18 cellular contexts compared by ENCODE assay signal in the genomic region with DNA sequence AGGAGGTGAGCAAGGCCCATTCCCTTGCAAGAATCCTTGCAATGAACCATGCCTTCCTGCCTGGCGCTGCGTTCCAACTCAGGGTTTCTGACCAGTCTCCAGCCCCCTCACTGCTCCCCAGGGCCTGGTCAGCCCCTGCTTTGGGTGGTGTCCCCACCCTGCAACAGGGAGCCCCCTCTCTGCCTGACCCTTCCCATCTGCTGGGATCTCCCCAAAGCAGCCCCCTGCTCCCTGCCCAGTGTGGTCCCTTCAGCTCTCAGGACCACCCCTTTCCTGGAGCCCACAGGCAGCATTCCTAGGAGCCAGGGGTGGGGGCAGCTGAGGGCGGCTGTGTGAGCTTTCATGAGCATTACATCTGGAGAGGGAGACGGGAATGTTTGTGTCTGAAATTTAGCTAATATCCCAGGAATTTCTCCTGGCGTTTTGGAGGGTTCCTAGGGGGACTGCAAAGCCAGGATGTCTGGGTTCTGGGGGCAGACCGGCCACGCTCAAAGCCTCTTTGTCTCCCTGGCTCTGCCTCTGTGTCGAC.
DNase-seq lines count a peak whose midpoint lies in the region; ATAC-seq and TF ChIP-seq lines count a peak whose summit lies in the region.
"Had no signal": no experiment of that assay in that cellular context is flagged by ENCODE, and none has a peak within 500 bp of the region (broad histone marks: within the 10 kb centered on the region; RNA-seq: fewer than 3 reads in every experiment).

No MANE protein-coding gene starts in this region.

- H3K9me3 ChIP-seq in IMR-90 (ENCODE audit: control insufficient read depth, insufficient read depth, low read length) (no peaks in the 10 kb centered on the region), hepatocyte (ENCODE audit: low read depth) (no peaks in the 10 kb centered on the region), neural progenitor cell (ENCODE audit: low read depth) (no peaks in the 10 kb centered on the region), A673 (ENCODE audit: low read depth, low read length, poor library complexity, severe bottlenecking) (no peaks in the 10 kb centered on the region)

- TF ChIP-seq CTCF in CD14-positive monocyte (IDR thresholded peaks at IDR 0.05) (no peak), IMR-90 (conservative IDR thresholded peaks at IDR 0.05; ENCODE audit: low read depth, low read length) (no peak), hepatocyte (IDR thresholded peaks at IDR 0.05; ENCODE audit: poor library complexity) (no peak), neural progenitor cell (IDR thresholded peaks at IDR 0.05) (no peak), A673 (conservative IDR thresholded peaks at IDR 0.05; ENCODE audit: low read depth, low read length) (no peak)

- no peak overlapping the region; the same call in 1 of the 2 replicates for H3K4me2 ChIP-seq in IMR-90 (ENCODE audit: low read depth, low read length)
- H3K4me2 ChIP-seq in hepatocyte: peak overlapping the region; percentile 15
- no peak overlapping the region for H3K4me2 ChIP-seq in neural progenitor cell

- H3K4me3 ChIP-seq in IMR-90 (ENCODE audit: insufficient read depth, low read depth, low read length): no peak overlapping the region
- H3K4me3 ChIP-seq in hepatocyte: no peak overlapping the region
- no peak overlapping the region for H3K4me3 ChIP-seq in neural progenitor cell
- H3K4me3 ChIP-seq in A673 (ENCODE audit: low read depth, low read length, poor library complexity, severe bottlenecking): no peak overlapping the region

- H3F3A ChIP-seq in neural progenitor cell (ENCODE audit: low read depth): no peaks in the 10 kb centered on the region

- H2AFZ ChIP-seq in IMR-90 (replicated peaks; ENCODE audit: low read length, poor library complexity): peak overlapping the region; percentile 74
- no peak overlapping the region for H2AFZ ChIP-seq in hepatocyte
- H2AFZ ChIP-seq in neural progenitor cell (replicated peaks): no peak overlapping the region

- peak overlapping the region; percentile 60; the same call in 1 of the 2 replicates for H2AK5ac ChIP-seq in IMR-90 (ENCODE audit: low read depth, low read length)

- TF ChIP-seq POLR2A in IMR-90 (IDR thresholded peaks at IDR 0.05; ENCODE audit: low read depth, low read length): no peak

- no peaks in the 10 kb centered on the region for H3K36me3 Mint-ChIP-seq in CD14-positive monocyte
- no peaks in the 10 kb centered on the region for H3K36me3 Mint-ChIP-seq in neural progenitor cell

- 0 out of 3 replicates have a peak overlapping the region, but pooled peaks have one; percentile 72 for H2BK15ac ChIP-seq in IMR-90 (ENCODE audit: low read depth, low read length)

- no peak overlapping the region for H2BK5ac ChIP-seq in IMR-90 (ENCODE audit: low read depth, low read length, poor library complexity, severe bottlenecking)

- POLR2A ChIA-PET in IMR-90 (lab: Charles Lee; ENCODE audit: unreplicated experiment): no interaction called here
- POLR2A ChIA-PET in A673 (lab: Charles Lee; ENCODE audit: low non-redundant PET): no interaction called here

- in situ Hi-C loops in IMR-90 (cut with MboI; ENCODE audit: low sequenced_read_pairs): no loop called here

- no peaks in the 10 kb centered on the region for H3K36me3 ChIP-seq in IMR-90 (ENCODE audit: control insufficient read depth, insufficient read depth, low read length)
- H3K36me3 ChIP-seq in hepatocyte (replicated peaks; ENCODE audit: insufficient read depth, low read depth): no peaks in the 10 kb centered on the region
- H3K36me3 ChIP-seq in neural progenitor cell: no peaks in the 10 kb centered on the region
- H3K36me3 ChIP-seq in A673 (ENCODE audit: insufficient read depth, low read length, poor library complexity, severe bottlenecking): no peaks in the 10 kb centered on the region

- H4K20me1 ChIP-seq in IMR-90 (ENCODE audit: insufficient read depth, low read length) (no peaks in the 10 kb centered on the region), hepatocyte (ENCODE audit: insufficient read depth, poor library complexity, severe bottlenecking) (no peaks in the 10 kb centered on the region), neural progenitor cell (ENCODE audit: low read depth) (no peaks in the 10 kb centered on the region)

- peaks cover 6% of the 10 kb centered on the region; the same call in 1 of the 2 replicates for H3K9me1 ChIP-seq in IMR-90 (ENCODE audit: insufficient read depth, low read length)

- H3K4me3 Mint-ChIP-seq in CD14-positive monocyte: no peak overlapping the region
- H3K4me3 Mint-ChIP-seq in neural progenitor cell: no peak overlapping the region
- H3K4me3 Mint-ChIP-seq: CD4-positive, alpha-beta T cell had no signal

- peak; percentile 36 for DNase-seq in CD14-positive monocyte (ENCODE audit: low spot score)
- no peak for DNase-seq in IMR-90
- DNase-seq in hepatocyte (ENCODE audit: low spot score): no peak
- no peak for DNase-seq in neural progenitor cell (ENCODE audit: low spot score)
- DNase-seq in A673 (ENCODE audit: low spot score): no peak
- DNase-seq in RKO (ENCODE audit: low spot score): no peak
- no peak for DNase-seq in NCI-H1105 (lab: John Stamatoyannopoulos, UW)
- DNase-seq: ACHN, DND-41, GF-D8, H7, NCI-H1417, NCI-H1930, NCI-H2171, NCI-H774, SHP77 treated with DMSO at 0.1 percent for 48 hours had no signal

- no TSS peak for BruUV-seq in IMR-90 (replicated peaks; lab: Mats Ljungman, UMichigan)
- no TSS peak for BruUV-seq in A673 (replicated peaks; lab: Mats Ljungman, UMichigan)

- H3K4ac ChIP-seq in IMR-90 (ENCODE audit: low read depth, low read length): peak overlapping the region; percentile 81

- WGBS in IMR-90 (ENCODE audit: extremely low coverage in 2 of 2, insufficient read length in 1 of 2), 2 experiments: 93% methylated on average over 2 of the region's 8 CpGs; no CpG with 5 or more reads in 1 of the 2 experiments
- 51% methylated on average over 8 of the region's 8 CpGs for WGBS in hepatocyte (ENCODE audit: low lambda C conversion rate, missing lambda C conversion rate)

- H3K9me3 Mint-ChIP-seq in CD14-positive monocyte (no peaks in the 10 kb centered on the region), neural progenitor cell (no peaks in the 10 kb centered on the region)
- H3K9me3 Mint-ChIP-seq: CD4-positive, alpha-beta T cell had no signal

- peaks cover 5% of the 10 kb centered on the region; the same call in 1 of the 2 replicates for H3K4me1 ChIP-seq in IMR-90 (ENCODE audit: control insufficient read depth, insufficient read depth, low read length)
- peaks cover 32% of the 10 kb centered on the region for H3K4me1 ChIP-seq in hepatocyte (ENCODE audit: insufficient read depth)
- H3K4me1 ChIP-seq in neural progenitor cell: no peaks in the 10 kb centered on the region
- no peaks in the 10 kb centered on the region for H3K4me1 ChIP-seq in A673 (ENCODE audit: insufficient read depth, low read length, poor library complexity, severe bottlenecking)

- peak overlapping the region in 1 of 2 experiments; percentile 43; a peak in 1 of 4 replicates for H4K8ac ChIP-seq in IMR-90 (ENCODE audit: low read depth in 2 of 2, low read length in 2 of 2)

- H3K27me3 Mint-ChIP-seq in CD14-positive monocyte (ENCODE audit: low read depth in 3 of 3) (peaks cover 0 to 5% (median 3%) of the 10 kb centered on the region in 3 donors), neural progenitor cell (ENCODE audit: insufficient read depth, low read depth) (peaks cover 12% of the 10 kb centered on the region)
- H3K27me3 Mint-ChIP-seq: CD4-positive, alpha-beta T cell had no signal

- TF ChIP-seq RAD21 in IMR-90 (IDR thresholded peaks at IDR 0.05; ENCODE audit: low read length): 0 out of 2 replicates have a peak, but pooled peaks have one; percentile 2

- H3K27ac ChIP-seq in IMR-90 (ENCODE audit: insufficient read depth, low read length) (no peak overlapping the region), hepatocyte (peak overlapping the region; percentile 75), neural progenitor cell (no peak overlapping the region), A673 (ENCODE audit: low read depth, low read length, poor library complexity, severe bottlenecking) (no peak overlapping the region)

- dilution Hi-C loops in IMR-90 (cut with HindIII; ENCODE audit: low sequenced_read_pairs, unreplicated experiment): no loop called here

- H3K79me2 ChIP-seq in hepatocyte: no peaks in the 10 kb centered on the region
- no peaks in the 10 kb centered on the region for H3K79me2 ChIP-seq in neural progenitor cell (ENCODE audit: low read depth)

- peak overlapping the region; percentile 72 for H3K14ac ChIP-seq in IMR-90 (replicated peaks; ENCODE audit: low read depth, low read length)

- intact Hi-C loops in CD14-positive monocyte (cut with micrococcal nuclease) (loop anchor here in 1 of 2 donors (10.0 kb wide), 1 partner anchor 297 kb away; a partner anchor contains a TSS), IMR-90 (cut with micrococcal nuclease) (no loop called here), A673 (cut with micrococcal nuclease; ENCODE audit: unreplicated experiment) (no loop called here)

- H3K27ac Mint-ChIP-seq in CD14-positive monocyte: no peak overlapping the region
- H3K27ac Mint-ChIP-seq in neural progenitor cell: peak overlapping the region; percentile 92
- H3K27ac Mint-ChIP-seq: CD4-positive, alpha-beta T cell had no signal

- peaks cover 3% of the 10 kb centered on the region for H3K27me3 ChIP-seq in IMR-90 (ENCODE audit: control insufficient read depth, insufficient read depth, low read length)
- H3K27me3 ChIP-seq in hepatocyte: no peaks in the 10 kb centered on the region
- H3K27me3 ChIP-seq in neural progenitor cell: no peaks in the 10 kb centered on the region
- no peaks in the 10 kb centered on the region for H3K27me3 ChIP-seq in A673 (replicated peaks; ENCODE audit: insufficient read depth, low read depth, low read length, poor library complexity)

- H2AK9ac ChIP-seq in IMR-90 (replicated peaks; ENCODE audit: low read depth, low read length, poor library complexity): no peak overlapping the region

- CTCF ChIA-PET in IMR-90 (lab: Yijun Ruan, JAX): no interaction called here
- CTCF ChIA-PET in A673 (lab: Charles Lee): no interaction called here

- H3K23ac ChIP-seq in IMR-90 (ENCODE audit: low read depth, low read length): peak overlapping the region; percentile 23

- peak overlapping the region; percentile 9; the same call in 1 of the 2 replicates for H2BK20ac ChIP-seq in IMR-90 (ENCODE audit: low read depth, low read length)

- H3K79me1 ChIP-seq in IMR-90 (ENCODE audit: low read depth in 1 of 2, low read length in 2 of 2): no peaks in the 10 kb centered on the region

- no peak overlapping the region for H3K9ac ChIP-seq in IMR-90 (ENCODE audit: low read depth, low read length)
- no peak overlapping the region for H3K9ac ChIP-seq in neural progenitor cell

- no peaks in the 10 kb centered on the region for H3K9me2 ChIP-seq in hepatocyte (replicated peaks; ENCODE audit: insufficient read depth)

- H4K91ac ChIP-seq in IMR-90 (ENCODE audit: insufficient read depth, low read depth, low read length): peak overlapping the region; percentile 61

- ATAC-seq in IMR-90 (ENCODE audit: low read depth): peak; percentile 64
- ATAC-seq in GM18870 (IDR thresholded peaks at IDR 0.05; ENCODE audit: unreplicated experiment): no peak

- no peak overlapping the region; the same call in 1 of the 2 replicates for H4K5ac ChIP-seq in IMR-90 (ENCODE audit: low read depth, low read length)

- no peak overlapping the region; the same call in 1 of the 2 replicates for H3K18ac ChIP-seq in IMR-90 (ENCODE audit: low read depth, low read length)

- H3K4me1 Mint-ChIP-seq in CD14-positive monocyte (peaks cover 19% of the 10 kb centered on the region), neural progenitor cell (peaks cover 59% of the 10 kb centered on the region)

- no peak overlapping the region for H3K56ac ChIP-seq in IMR-90 (ENCODE audit: extremely low read depth, insufficient read depth, low read length)

- H2BK120ac ChIP-seq in IMR-90 (ENCODE audit: low read depth, low read length): peak overlapping the region; percentile 72
